8 cellular contexts compared by ENCODE assay signal in genomic region chr1:59759156-59759925, GRCh38. TPM values are rescaled to one million over a fixed set of nuclear protein-coding genes. Genes with fewer than 3 reads are reported as not detected.
DNase-seq lines count a peak whose midpoint lies in the region; ATAC-seq and TF ChIP-seq lines count a peak whose summit lies in the region.

No MANE protein-coding gene starts in this region.

- peak overlapping the region; percentile 72 to 91 for H3K4me3 Mint-ChIP-seq in CD14-positive monocyte
- H3K4me3 Mint-ChIP-seq in activated CD4-positive, alpha-beta T cell treated with anti-CD3 and anti-CD28 coated beads, Interleukin-2, amount 10 ng/mL, durations not matched to agents 24 days and 14 days: peak overlapping the region; percentile 40

- H3K27me3 ChIP-seq in right lobe of liver: no peaks in the 10 kb centered on the region

- H3K4me1 Mint-ChIP-seq in CD14-positive monocyte: peaks cover 8% of the 10 kb centered on the region
- H3K4me1 Mint-ChIP-seq in activated CD4-positive, alpha-beta T cell treated with anti-CD3 and anti-CD28 coated beads, Interleukin-2, amount 10 ng/mL, durations not matched to agents 24 days and 14 days: peaks cover 4% of the 10 kb centered on the region

- intact Hi-C loops in CD14-positive monocyte (cut with micrococcal nuclease) (loop anchor here (5.0 to 10.0 kb wide), 4 partner anchors 1015 to 1245 kb away; no protein-coding TSS in a partner anchor), right lobe of liver (cut with DNase I) (no loop called here)
- intact Hi-C loops in activated CD4-positive, alpha-beta T cell treated with anti-CD3 and anti-CD28 coated beads, Interleukin-2, amount 10 ng/mL, durations not matched to agents 24 days and 14 days (cut with micrococcal nuclease): loop anchor here (1.0 to 2.0 kb wide), 4 partner anchors 975 to 1243 kb away; partner anchors contain the start of gene JUN

- peak overlapping the region; percentile 22 to 53 (median 35) for H3K27ac ChIP-seq in right lobe of liver

- TF ChIP-seq POLR2A in right lobe of liver (IDR thresholded peaks at IDR 0.05): no peak

- H3K27ac Mint-ChIP-seq in CD14-positive monocyte: peak overlapping the region in 2 of 7 donors; percentile 3 to 8
- H3K27ac Mint-ChIP-seq in activated CD4-positive, alpha-beta T cell treated with anti-CD3 and anti-CD28 coated beads, Interleukin-2, amount 10 ng/mL, durations not matched to agents 24 days and 14 days: no peak overlapping the region

- 2% methylated on average over 11 of the region's 11 CpGs for WGBS in right lobe of liver (ENCODE audit: insufficient coverage, low coverage, low lambda C conversion rate, missing lambda C conversion rate)

- peaks cover 0 to 11% (median 0%) of the 10 kb centered on the region in 4 donors for H3K4me1 ChIP-seq in right lobe of liver

- H3K9me3 ChIP-seq in right lobe of liver: no peaks in the 10 kb centered on the region

- no peak overlapping the region for H3K4me3 ChIP-seq in right lobe of liver

- peak; percentile 94 for TF ChIP-seq CTCF in CD14-positive monocyte (IDR thresholded peaks at IDR 0.05)
- peak; percentile 92 to 97 (median 96) for TF ChIP-seq CTCF in right lobe of liver (IDR thresholded peaks at IDR 0.05)

- peak; percentile 73 for DNase-seq in CD14-positive monocyte (ENCODE audit: low spot score)
- DNase-seq in NCI-H524 treated with DMSO at 0.1 percent for 48 hours (lab: John Stamatoyannopoulos, UW): peak; percentile 26
- DNase-seq in activated CD4-positive, alpha-beta T cell treated with anti-CD3 and anti-CD28 coated beads, Interleukin-2, amount 10 ng/mL, durations not matched to agents 24 days and 14 days: peak; percentile 92
- peak; percentile 89 for DNase-seq in dermis blood vessel endothelial cell
- DNase-seq in right lobe of liver: peak; percentile 74 to 85 (median 82)
- DNase-seq in stimulated activated CD4-positive, alpha-beta T cell treated with anti-CD3 and anti-CD28 coated beads, Interleukin-4, amount 100 ng/mL, for 4 hours: peak; percentile 58 to 59

- ATAC-seq in GM19328 (IDR thresholded peaks at IDR 0.05; ENCODE audit: unreplicated experiment): peak; percentile 81
- peak; percentile 94 for ATAC-seq in HG03460 (IDR thresholded peaks at IDR 0.05; ENCODE audit: unreplicated experiment)
- ATAC-seq in right lobe of liver: peak; percentile 98 to 100 (median 98)

- H3K9me3 Mint-ChIP-seq in CD14-positive monocyte: no peaks in the 10 kb centered on the region
- no peaks in the 10 kb centered on the region for H3K9me3 Mint-ChIP-seq in activated CD4-positive, alpha-beta T cell treated with anti-CD3 and anti-CD28 coated beads, Interleukin-2, amount 10 ng/mL, durations not matched to agents 24 days and 14 days

- H3K36me3 ChIP-seq in right lobe of liver: peaks cover 0 to 4% (median 1%) of the 10 kb centered on the region in 4 donors

- H3K27me3 Mint-ChIP-seq in CD14-positive monocyte (ENCODE audit: low read depth in 3 of 3): peaks cover 0 to 2% (median 1%) of the 10 kb centered on the region in 3 donors
- H3K27me3 Mint-ChIP-seq in activated CD4-positive, alpha-beta T cell treated with anti-CD3 and anti-CD28 coated beads, Interleukin-2, amount 10 ng/mL, durations not matched to agents 24 days and 14 days: no peaks in the 10 kb centered on the region

- H3K36me3 Mint-ChIP-seq in CD14-positive monocyte: no peaks in the 10 kb centered on the region
- H3K36me3 Mint-ChIP-seq in activated CD4-positive, alpha-beta T cell treated with anti-CD3 and anti-CD28 coated beads, Interleukin-2, amount 10 ng/mL, durations not matched to agents 24 days and 14 days (ENCODE audit: low read depth): no peaks in the 10 kb centered on the region

RNA-seq across cellular contexts. Expression of gene HOOK1, which starts 55.4 kb away (rescaled TPM):
- polyA plus RNA-seq in CD14-positive monocyte: not detected
- total RNA-seq in activated CD4-positive, alpha-beta T cell treated with anti-CD3 and anti-CD28 coated beads, Interleukin-2, amount 10 ng/mL, durations not matched to agents 24 days and 14 days: 1.6 and 2.1 TPM in 2 replicates
- total RNA-seq in dermis blood vessel endothelial cell: 0.14 and 1.0 TPM in 2 replicates
- total RNA-seq in right lobe of liver: 10 to 100 TPM; 15.2 to 30.6 (median 26.7) TPM

Comparison
In these comparisons a context has a peak if more than half of its experiments do, and no peak if none do; other contexts are left out.
1. DNase-seq: peak in every context shown above with its lines; median percentile 92 in activated CD4-positive, alpha-beta T cell treated with anti-CD3 and anti-CD28 coated beads, Interleukin-2, amount 10 ng/mL, durations not matched to agents 24 days and 14 days; 89 in dermis blood vessel endothelial cell; 82 in right lobe of liver; 73 in CD14-positive monocyte; 58 in stimulated activated CD4-positive, alpha-beta T cell treated with anti-CD3 and anti-CD28 coated beads, Interleukin-4, amount 100 ng/mL, for 4 hours; 26 in NCI-H524 treated with DMSO at 0.1 percent for 48 hours.
2. intact Hi-C loops: an anchor here in CD14-positive monocyte (5.0 to 10.0 kb wide) and activated CD4-positive, alpha-beta T cell treated with anti-CD3 and anti-CD28 coated beads, Interleukin-2, amount 10 ng/mL, durations not matched to agents 24 days and 14 days (1.0 to 2.0 kb wide); none called in right lobe of liver.